Comparison of ENCODE assay signal across 8 cellular contexts in the genomic region with DNA sequence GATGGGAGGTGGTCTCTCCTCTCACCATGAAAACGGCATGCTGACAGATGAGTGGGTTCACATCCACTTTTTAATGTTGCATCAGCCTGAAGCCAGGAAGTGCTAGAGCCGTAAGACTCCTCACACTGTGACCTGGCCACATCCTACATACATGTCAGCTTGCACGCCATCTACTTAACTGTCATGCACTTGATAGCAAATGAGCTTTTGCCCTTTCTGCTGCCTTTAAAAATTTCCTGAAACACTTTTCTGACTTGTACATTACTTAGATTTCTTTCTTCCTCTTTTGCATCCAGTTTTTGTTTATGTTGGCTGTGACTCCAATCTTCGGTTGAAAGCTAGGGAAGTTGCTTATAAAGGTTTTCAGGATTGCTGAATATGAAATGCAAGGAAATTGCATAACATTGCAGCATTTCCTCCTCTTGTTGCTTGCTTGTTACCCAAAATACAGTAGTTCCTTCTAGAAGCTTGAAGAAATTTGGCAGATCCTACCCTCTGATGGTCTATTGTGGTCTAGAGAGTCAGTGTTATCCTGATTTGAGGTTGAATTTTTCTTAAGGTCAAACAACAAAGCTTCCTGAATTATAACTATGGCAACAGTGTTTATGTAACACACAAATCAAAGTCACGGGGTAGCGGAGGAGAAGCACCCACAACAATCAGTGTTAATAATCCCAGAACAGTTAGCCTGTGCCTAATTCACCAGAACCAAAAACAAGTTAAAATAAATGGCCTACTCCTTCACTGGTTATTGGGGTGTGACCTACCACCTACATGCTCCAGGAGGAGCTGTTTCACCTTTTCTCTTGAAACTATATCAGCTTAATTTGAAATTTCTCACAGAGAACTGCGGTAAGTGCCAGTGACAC.
DNase-seq lines count a peak whose midpoint lies in the region; ATAC-seq lines count a peak whose summit lies in the region.

No MANE protein-coding gene starts in this region.

- peak; percentile 68 for ATAC-seq in GM21737 (IDR thresholded peaks at IDR 0.05; ENCODE audit: unreplicated experiment)

- peak overlapping the region; percentile 4 for H3K4me3 ChIP-seq in Jurkat, Clone E6-1 (ENCODE audit: low read length)

- DNase-seq in DMS 273 (lab: John Stamatoyannopoulos, UW; ENCODE audit: unreplicated experiment) = peak; percentile 72
- no peak for DNase-seq in DMS 273 treated with DMSO at 0.1 percent for 48 hours (lab: John Stamatoyannopoulos, UW)
- peak; percentile 87 for DNase-seq in Jurkat, Clone E6-1 (ENCODE audit: low read depth, low spot score)
- DNase-seq in T-helper 9 cell = peak; percentile 36
- DNase-seq in cerebellar cortex (ENCODE audit: low spot score) = peak; percentile 67
- peak; percentile 73 to 99 for DNase-seq in lung microvascular endothelial cell (ENCODE audit: low read depth in 2 of 2)
- DNase-seq in stimulated activated naive CD4-positive, alpha-beta T cell (lab: John Stamatoyannopoulos, UW) = peak in 4 of 6 experiments; percentile 3 to 71 (median 59)
